24 cellular contexts compared by ENCODE assay signal in the genomic region with DNA sequence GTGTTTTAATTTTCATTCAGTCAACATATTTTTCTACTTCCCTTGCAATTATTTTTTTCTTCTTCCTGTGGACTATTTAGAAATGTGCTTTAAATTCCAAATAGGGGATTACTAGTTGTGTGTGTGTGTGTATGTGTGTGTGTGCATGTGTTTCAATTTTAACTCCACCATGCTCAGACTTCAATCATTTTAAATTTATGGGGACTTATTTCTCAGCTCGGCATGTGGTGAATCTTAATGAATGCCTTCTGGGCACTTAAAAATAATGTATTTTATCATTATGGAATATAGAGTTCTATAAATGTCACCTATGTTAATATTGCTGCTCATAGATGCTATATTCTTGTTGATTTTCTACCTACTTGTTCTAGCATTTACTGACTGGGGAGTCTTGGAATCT.
"Had no signal": no experiment of that assay in that cellular context is flagged by ENCODE, and none has a peak within 500 bp of the region (broad histone marks: within the 10 kb centered on the region; RNA-seq: fewer than 3 reads in every experiment).

No MANE protein-coding gene starts in this region.

- DNase-seq: dermis blood vessel endothelial cell; dorsolateral prefrontal cortex; effector CD4-positive, alpha-beta T cell; effector memory CD4-positive, alpha-beta T cell; foreskin keratinocyte; heart left ventricle; hypothalamus; immature natural killer cell; islet precursor cell; kidney; kidney glomerular epithelial cell; left colon; left lung; left ventricle myocardium superior; lower lobe of right lung; mesenchymal stem cell; mucosa of descending colon; naive B cell had no signal

- H3K4me1 Mint-ChIP-seq: immature natural killer cell, naive B cell had no signal

- H3K27ac Mint-ChIP-seq: immature natural killer cell, mesothelial cell of epicardium, naive B cell had no signal

- H3K4me2 ChIP-seq: hepatocyte had no signal

- H3K36me3 Mint-ChIP-seq: immature natural killer cell, mesothelial cell of epicardium, naive B cell had no signal

- H3K36me3 ChIP-seq: esophagus muscularis mucosa, gastroesophageal sphincter, heart left ventricle, left lung, lower lobe of right lung had no signal

- H3K27me3 ChIP-seq: esophagus muscularis mucosa, foreskin keratinocyte, gastroesophageal sphincter, heart left ventricle, hepatocyte, left lung had no signal

- H3K4me3 ChIP-seq: coronary artery, dorsolateral prefrontal cortex, esophagus muscularis mucosa, gastroesophageal sphincter, heart left ventricle, hepatocyte, left lung, lower lobe of right lung, mucosa of descending colon had no signal

- H3K27me3 Mint-ChIP-seq: naive B cell had no signal

- H3K79me2 ChIP-seq: hepatocyte had no signal

- H3K4me1 ChIP-seq: esophagus muscularis mucosa, foreskin keratinocyte, gastroesophageal sphincter, heart left ventricle, left lung, lower lobe of right lung had no signal

- FAIRE-seq: endothelial cell of umbilical vein had no signal

- H3K9me3 ChIP-seq: esophagus muscularis mucosa, gastroesophageal sphincter, heart left ventricle, left lung, lower lobe of right lung, mucosa of descending colon had no signal

- H3K4me3 Mint-ChIP-seq: immature natural killer cell, mesothelial cell of epicardium, naive B cell had no signal

- ATAC-seq: foreskin keratinocyte, gastroesophageal sphincter, heart left ventricle, left colon, left lung, left ventricle myocardium superior, lower lobe of right lung, mucosa of descending colon had no signal

- H3K27ac ChIP-seq: coronary artery, dorsolateral prefrontal cortex, esophagus muscularis mucosa, foreskin keratinocyte, gastroesophageal sphincter, heart left ventricle, hepatocyte, left lung, lower lobe of right lung had no signal

- H2AFZ ChIP-seq: hepatocyte had no signal
